8 cellular contexts compared by ENCODE assay signal in genomic region chr4:52659016-52659721, GRCh38. TPM values are rescaled to one million over a fixed set of nuclear protein-coding genes. Genes with fewer than 3 reads are reported as not detected.
DNase-seq lines count a peak whose midpoint lies in the region; ATAC-seq and TF ChIP-seq lines count a peak whose summit lies in the region.

TSS of gene USP46 (minus strand) at chr4:52659301. CDS start at chr4:52659150, 151 bp downstream.

- H3K18ac ChIP-seq in mesendoderm (ENCODE audit: low read length) = peak within 1 kb of the TSS; percentile 99

- POLR2A ChIA-PET in activated CD8-positive, alpha-beta memory T cell treated with anti-CD3 and anti-CD28 coated beads for 36 hours (lab: Charles Lee) = interaction anchor here (3.0 kb wide), 1 partner anchor 53 kb away, joined by 25 read pairs; no protein-coding TSS in a partner anchor

- H3K9me3 ChIP-seq in BLaER1 = peaks cover 22% of the 10 kb centered on the region
- H3K9me3 ChIP-seq in endodermal cell (ENCODE audit: control insufficient read depth, low read length) = peaks cover 31% of the 10 kb centered on the region

- H2BK5ac ChIP-seq in mesendoderm (ENCODE audit: low read length) = peak within 1 kb of the TSS; percentile 84

- H3K4me3 ChIP-seq in BLaER1 = peak within 1 kb of the TSS; percentile 83
- H3K4me3 ChIP-seq in endodermal cell (ENCODE audit: low read length) = peak within 1 kb of the TSS; percentile 93
- peak within 1 kb of the TSS; percentile 90 for H3K4me3 ChIP-seq in mesendoderm (ENCODE audit: low read length)

- peak within 1 kb of the TSS; percentile 89 for H3K4ac ChIP-seq in mesendoderm (ENCODE audit: low read depth, low read length)

- peak within 1 kb of the TSS; percentile 78 for H3K4me3 Mint-ChIP-seq in endodermal cell

- peaks cover 2% of the 10 kb centered on the region for H3K27me3 Mint-ChIP-seq in endodermal cell (ENCODE audit: insufficient read depth)

- H3K9ac ChIP-seq in BLaER1 (peak within 1 kb of the TSS; percentile 92), endodermal cell (ENCODE audit: extremely low read depth, low read length, poor library complexity, severe bottlenecking) (peak within 1 kb of the TSS; percentile 78), mesendoderm (ENCODE audit: low read length) (peak within 1 kb of the TSS; percentile 95)

- ATAC-seq in GM18907 (IDR thresholded peaks at IDR 0.05; ENCODE audit: unreplicated experiment) = peak; percentile 89
- ATAC-seq in HG03108 (IDR thresholded peaks at IDR 0.05; ENCODE audit: unreplicated experiment) = peak; percentile 80

- H2BK15ac ChIP-seq in mesendoderm (replicated peaks; ENCODE audit: low read depth) = no peak within 1 kb of the TSS

- peaks cover 18% of the 10 kb centered on the region for H3K9me3 Mint-ChIP-seq in endodermal cell

- peaks cover 32% of the 10 kb centered on the region for H3K36me3 Mint-ChIP-seq in endodermal cell (ENCODE audit: low read depth)

- H3K27me3 ChIP-seq in BLaER1 (no peaks in the 10 kb centered on the region), endodermal cell (ENCODE audit: control insufficient read depth, insufficient read depth, low read length, poor library complexity, severe bottlenecking) (no peaks in the 10 kb centered on the region), mesendoderm (ENCODE audit: insufficient read depth, low read length, poor library complexity) (no peaks in the 10 kb centered on the region)

- DNase-seq in NCI-H69 (lab: John Stamatoyannopoulos, UW) (peak; percentile 82), endodermal cell (peak; percentile 88), mesendoderm (peak; percentile 80)
- peak; percentile 29 for DNase-seq in stimulated activated CD8-positive, alpha-beta memory T cell treated with anti-CD3 and anti-CD28 coated beads, Interleukin-15, amount 100 ng/mL, for 24 hours (ENCODE audit: low read depth)

- H2BK120ac ChIP-seq in mesendoderm (ENCODE audit: low read depth, low read length) = peak within 1 kb of the TSS; percentile 98

- H3K23ac ChIP-seq in mesendoderm (ENCODE audit: low read length) = peak within 1 kb of the TSS; percentile 48

- no peak for TF ChIP-seq CTCF in endodermal cell (conservative IDR thresholded peaks at IDR 0.05)

- no peak within 1 kb of the TSS for H2AK5ac ChIP-seq in mesendoderm (ENCODE audit: low read length)

- H3K4me1 Mint-ChIP-seq in endodermal cell = peaks cover 46% of the 10 kb centered on the region

- no peak within 1 kb of the TSS for H4K5ac ChIP-seq in mesendoderm (ENCODE audit: low read length)

- H3K27ac Mint-ChIP-seq in endodermal cell = peak within 1 kb of the TSS; percentile 92

- H3K79me1 ChIP-seq in mesendoderm (ENCODE audit: low read length) = peaks cover 5% of the 10 kb centered on the region

- CTCF ChIA-PET in activated CD8-positive, alpha-beta memory T cell treated with anti-CD3 and anti-CD28 coated beads for 36 hours (lab: Charles Lee) = no interaction called here

- H3K27ac ChIP-seq in BLaER1 (peak within 1 kb of the TSS; percentile 94), endodermal cell (ENCODE audit: low read depth, low read length) (peak within 1 kb of the TSS; percentile 62), mesendoderm (ENCODE audit: low read depth, low read length) (peak within 1 kb of the TSS; percentile 95)

- peaks cover 28% of the 10 kb centered on the region; the same call in 1 of the 2 replicates for H3K36me3 ChIP-seq in BLaER1
- H3K36me3 ChIP-seq in endodermal cell (ENCODE audit: control insufficient read depth, insufficient read depth, low read length) = peaks cover 37% of the 10 kb centered on the region
- H3K36me3 ChIP-seq in mesendoderm (ENCODE audit: control insufficient read depth, insufficient read depth, low read length) = no peaks in the 10 kb centered on the region

- H3K79me2 ChIP-seq in mesendoderm (ENCODE audit: control insufficient read depth, insufficient read depth, low read length) = peaks cover 35% of the 10 kb centered on the region

- peak within 1 kb of the TSS; percentile 69 for H4K8ac ChIP-seq in mesendoderm (ENCODE audit: low read depth, low read length)

- no peaks in the 10 kb centered on the region for H4K20me1 ChIP-seq in BLaER1

- H3K4me1 ChIP-seq in BLaER1 (peaks cover 19% of the 10 kb centered on the region), endodermal cell (ENCODE audit: control insufficient read depth, insufficient read depth, low read length) (no peaks in the 10 kb centered on the region), mesendoderm (ENCODE audit: control insufficient read depth, low read depth, low read length) (peaks cover 5% of the 10 kb centered on the region)

- H3K4me2 ChIP-seq in BLaER1 = peak within 1 kb of the TSS; percentile 89
- H3K4me2 ChIP-seq in mesendoderm (ENCODE audit: low read length) = peak within 1 kb of the TSS; percentile 86

- WGBS in endodermal cell (ENCODE audit: insufficient coverage in 1 of 2, insufficient read length in 1 of 2), 2 experiments = 0 to 1% methylated on average over 38 to 88 of the region's 90 CpGs
- WGBS in mesendoderm (ENCODE audit: extremely low coverage, insufficient coverage, low lambda C conversion rate) = no CpG with 5 or more reads among the region's 90 CpGs

- H3K56ac ChIP-seq in mesendoderm (ENCODE audit: low read length) = peak within 1 kb of the TSS; percentile 95

RNA-seq across cellular contexts. Expression of gene USP46, which starts in this region (rescaled TPM):
- total RNA-seq in activated CD8-positive, alpha-beta memory T cell treated with anti-CD3 and anti-CD28 coated beads for 36 hours = 10 to 100 TPM; 12.4 to 13.3 TPM
- total RNA-seq in endodermal cell = 10 to 100 TPM; 42.0 to 42.9 TPM
- 30.4 TPM for polyA plus RNA-seq in endodermal cell (2013, experiment 1 of 2)
- 28.4 TPM for polyA plus RNA-seq in endodermal cell (2013, experiment 2 of 2)
- 38.4 TPM for polyA plus RNA-seq in mesendoderm (2013, experiment 1 of 2)
- polyA plus RNA-seq in mesendoderm (2013, experiment 2 of 2) = 41.2 TPM

Comparison
In these comparisons a context has a peak if more than half of its experiments do, and no peak if none do; other contexts are left out.
1. Peak in every context shown above with its lines: DNase-seq, ATAC-seq, H3K4me3 ChIP-seq and H3K27ac ChIP-seq.
2. DNase-seq: peak in every context shown above with its lines; median percentile 88 in endodermal cell; 82 in NCI-H69; 80 in mesendoderm; 29 in stimulated activated CD8-positive, alpha-beta memory T cell treated with anti-CD3 and anti-CD28 coated beads, Interleukin-15, amount 100 ng/mL, for 24 hours.